18 cellular contexts compared by ENCODE assay signal in genomic region chr5:93576994-93577575, GRCh38. TPM values are rescaled to one million over a fixed set of nuclear protein-coding genes. Genes with fewer than 3 reads are reported as not detected.
DNase-seq lines count a peak whose midpoint lies in the region; ATAC-seq and TF ChIP-seq lines count a peak whose summit lies in the region.
"Had no signal": no experiment of that assay in that cellular context is flagged by ENCODE, and none has a peak within 500 bp of the region (broad histone marks: within the 10 kb centered on the region; RNA-seq: fewer than 3 reads in every experiment).

No MANE protein-coding gene starts in this region.

- H3K18ac ChIP-seq in IMR-90 (ENCODE audit: low read depth, low read length), result peak overlapping the region; percentile 58

- H2BK5ac ChIP-seq in IMR-90 (ENCODE audit: low read depth, low read length, poor library complexity, severe bottlenecking), result peak overlapping the region; percentile 98

- H3K4me2 ChIP-seq in IMR-90 (ENCODE audit: low read depth, low read length), result peak overlapping the region; percentile 89

- TF ChIP-seq CTCF in IMR-90 (conservative IDR thresholded peaks at IDR 0.05; ENCODE audit: low read depth, low read length) (no peak), adrenal gland (IDR thresholded peaks at IDR 0.05) (no peak), thyroid gland (IDR thresholded peaks at IDR 0.05) (no peak), GM10266 (IDR thresholded peaks at IDR 0.05; ENCODE audit: control insufficient read depth, insufficient read depth, low read depth, missing control alignments) (no peak)

- peak overlapping the region; percentile 58 for H2AFZ ChIP-seq in IMR-90 (replicated peaks; ENCODE audit: low read length, poor library complexity)

- H3K4me1 ChIP-seq in IMR-90 (ENCODE audit: control insufficient read depth, insufficient read depth, low read length) (peaks cover 16% of the 10 kb centered on the region), adrenal gland (replicated peaks in 1 of 2) (peaks cover 0 to 33% of the 10 kb centered on the region in 2 donors), iPS-15b (ENCODE audit: control insufficient read depth, insufficient read depth, low read length) (peaks cover 10% of the 10 kb centered on the region), thyroid gland (peaks cover 20 to 22% of the 10 kb centered on the region in 2 donors)

- no TSS peak for BruUV-seq in IMR-90 (replicated peaks; lab: Mats Ljungman, UMichigan)

- CTCF ChIA-PET in IMR-90 (lab: Yijun Ruan, JAX), result no interaction called here

- no peak for ATAC-seq in IMR-90 (ENCODE audit: low read depth)
- no peak for ATAC-seq in HG03175 (IDR thresholded peaks at IDR 0.05; ENCODE audit: unreplicated experiment)
- ATAC-seq: activated CD4-positive, CD25-positive, alpha-beta regulatory T cell treated with anti-CD3 and anti-CD28 coated beads, Interleukin-2, amount 50 U/mL, for 24 hours; heart left ventricle; right cardiac atrium; Right ventricle myocardium inferior; T-helper 17 cell had no signal

- H4K20me1 ChIP-seq in IMR-90 (ENCODE audit: insufficient read depth, low read length), result no peaks in the 10 kb centered on the region

- no peak for TF ChIP-seq RAD21 in IMR-90 (IDR thresholded peaks at IDR 0.05; ENCODE audit: low read length)

- peak overlapping the region; percentile 95 to 100; a peak in 3 of 4 replicates for H4K8ac ChIP-seq in IMR-90 (ENCODE audit: low read depth in 2 of 2, low read length in 2 of 2)

- dilution Hi-C loops in IMR-90 (cut with HindIII; ENCODE audit: low sequenced_read_pairs, unreplicated experiment), result no loop called here

- H3K4ac ChIP-seq in IMR-90 (ENCODE audit: low read depth, low read length), result peak overlapping the region; percentile 98

- H3K9me1 ChIP-seq in IMR-90 (ENCODE audit: insufficient read depth, low read length), result no peaks in the 10 kb centered on the region

- in situ Hi-C loops in IMR-90 (cut with MboI; ENCODE audit: low sequenced_read_pairs), result loop anchor here (10.0 to 25.0 kb wide), 5 partner anchors 492 to 1265 kb away; no protein-coding TSS in a partner anchor

- H3K27me3 ChIP-seq in IMR-90 (ENCODE audit: control insufficient read depth, insufficient read depth, low read length), result no peaks in the 10 kb centered on the region
- H3K27me3 ChIP-seq in adrenal gland, result no peaks in the 10 kb centered on the region
- peaks cover 94% of the 10 kb centered on the region for H3K27me3 ChIP-seq in iPS-15b (ENCODE audit: control insufficient read depth, insufficient read depth, low read length)
- no peaks in the 10 kb centered on the region for H3K27me3 ChIP-seq in thyroid gland

- H4K91ac ChIP-seq in IMR-90 (ENCODE audit: insufficient read depth, low read depth, low read length), result peak overlapping the region; percentile 72

- H2BK15ac ChIP-seq in IMR-90 (ENCODE audit: low read depth, low read length), result peak overlapping the region; percentile 97; the same call in 2 of the 3 replicates

- 20% methylated on average over 1 of the region's 7 CpGs; no CpG with 5 or more reads in 1 of the 2 experiments for WGBS in IMR-90 (ENCODE audit: extremely low coverage in 2 of 2, insufficient read length in 1 of 2), 2 experiments
- WGBS in adrenal gland, 4 donors, result 38 to 42% (median 40%) methylated on average over 7 of the region's 7 CpGs
- WGBS in thyroid gland, 2 donors, result 53 to 73% methylated on average over 7 of the region's 7 CpGs

- DNase-seq in IMR-90 (no peak), adrenal gland (no peak), thyroid gland (no peak), DMS53 treated with DMSO at 0.1 percent for 48 hours (lab: John Stamatoyannopoulos, UW; ENCODE audit: unreplicated experiment) (no peak), GM10266 (ENCODE audit: extremely low spot score) (no peak), NCI-H2107 treated with DMSO at 0.1 percent for 48 hours (lab: John Stamatoyannopoulos, UW; ENCODE audit: unreplicated experiment) (no peak)
- DNase-seq: activated CD8-positive, alpha-beta memory T cell treated with anti-CD3 and anti-CD28 coated beads for 24 hours; heart left ventricle; NCI-H1436 treated with DMSO at 0.1 percent for 48 hours; right cardiac atrium; T-helper 17 cell had no signal

- H3K56ac ChIP-seq in IMR-90 (ENCODE audit: extremely low read depth, insufficient read depth, low read length), result peak overlapping the region; percentile 68; the same call in 1 of the 2 replicates

- peak overlapping the region; percentile 86 for H2BK20ac ChIP-seq in IMR-90 (ENCODE audit: low read depth, low read length)

- peaks cover 21 to 59% of the 10 kb centered on the region in 2 experiments for H3K79me1 ChIP-seq in IMR-90 (ENCODE audit: low read depth in 1 of 2, low read length in 2 of 2)

- H3K9me3 ChIP-seq in IMR-90 (ENCODE audit: control insufficient read depth, insufficient read depth, low read length) (no peaks in the 10 kb centered on the region), adrenal gland (replicated peaks in 1 of 3) (no peaks in the 10 kb centered on the region), iPS-15b (ENCODE audit: control insufficient read depth, insufficient read depth, low read length) (no peaks in the 10 kb centered on the region), thyroid gland (no peaks in the 10 kb centered on the region)
- H3K9me3 ChIP-seq: heart left ventricle had no signal

- H2AK5ac ChIP-seq in IMR-90 (ENCODE audit: low read depth, low read length), result peak overlapping the region; percentile 48

- H3K4me3 ChIP-seq in IMR-90 (ENCODE audit: insufficient read depth, low read depth, low read length), result no peak overlapping the region
- H3K4me3 ChIP-seq in adrenal gland, result peak overlapping the region in 1 of 4 donors; percentile 93
- H3K4me3 ChIP-seq in iPS-15b (ENCODE audit: low read depth, low read length), result peak overlapping the region; percentile 3
- no peak overlapping the region for H3K4me3 ChIP-seq in thyroid gland (replicated peaks in 1 of 3)
- H3K4me3 ChIP-seq: heart left ventricle had no signal

- POLR2A ChIA-PET in IMR-90 (lab: Charles Lee; ENCODE audit: unreplicated experiment), result no interaction called here

- intact Hi-C loops in IMR-90 (cut with micrococcal nuclease) (loop anchor here (5.0 kb wide), 1 partner anchor 740 kb away; no protein-coding TSS in a partner anchor), adrenal gland (cut with DNase I) (loop anchor here (5.0 to 10.0 kb wide), 2 partner anchors 65 to 172 kb away; no protein-coding TSS in a partner anchor), thyroid gland (cut with DNase I) (loop anchor here (10.0 kb wide), 1 partner anchor 492 kb away; no protein-coding TSS in a partner anchor)

- H3K14ac ChIP-seq in IMR-90 (replicated peaks; ENCODE audit: low read depth, low read length), result peak overlapping the region; percentile 90

- H2BK120ac ChIP-seq in IMR-90 (ENCODE audit: low read depth, low read length), result peak overlapping the region; percentile 98

- H3K27ac ChIP-seq in IMR-90 (ENCODE audit: insufficient read depth, low read length) (peak overlapping the region; percentile 67; the same call in 1 of the 2 replicates), adrenal gland (peak overlapping the region in 4 of 5 donors; percentile 6 to 97 (median 88)), thyroid gland (peak overlapping the region in 2 of 3 donors; percentile 57 to 71)
- H3K27ac ChIP-seq: heart left ventricle, HL-60 had no signal

- H3K9ac ChIP-seq in IMR-90 (ENCODE audit: low read depth, low read length) (peak overlapping the region; percentile 53), iPS-15b (ENCODE audit: low read depth, low read length) (no peak overlapping the region)

- H3K23ac ChIP-seq in IMR-90 (ENCODE audit: low read depth, low read length), result peak overlapping the region; percentile 98

- no peak overlapping the region for H2AK9ac ChIP-seq in IMR-90 (replicated peaks; ENCODE audit: low read depth, low read length, poor library complexity)

- H3K36me3 ChIP-seq in IMR-90 (ENCODE audit: control insufficient read depth, insufficient read depth, low read length), result peaks cover 8% of the 10 kb centered on the region
- no peaks in the 10 kb centered on the region for H3K36me3 ChIP-seq in adrenal gland (replicated peaks in 1 of 2)
- H3K36me3 ChIP-seq in iPS-15b (ENCODE audit: control insufficient read depth, insufficient read depth, low read length), result no peaks in the 10 kb centered on the region
- no peaks in the 10 kb centered on the region for H3K36me3 ChIP-seq in thyroid gland
- H3K36me3 ChIP-seq: heart left ventricle had no signal

- peak overlapping the region; percentile 72 for H4K5ac ChIP-seq in IMR-90 (ENCODE audit: low read depth, low read length)

- TF ChIP-seq POLR2A in IMR-90 (IDR thresholded peaks at IDR 0.05; ENCODE audit: low read depth, low read length) (no peak), adrenal gland (IDR thresholded peaks at IDR 0.05) (no peak), thyroid gland (IDR thresholded peaks at IDR 0.05) (no peak)

TF ChIP-seq in IMR-90, 13 proteins besides CTCF, POLR2A, EP300 and RAD21 (continues in another document):
- TF ChIP-seq SMC3 (IDR thresholded peaks at IDR 0.05; ENCODE audit: low read depth, low read length) (no peak), USF2 (IDR thresholded peaks at IDR 0.05; ENCODE audit: low read depth, low read length) (no peak)

RNA-seq across cellular contexts. Expression of gene NR2F1-AS1, which starts 3.9 kb away (rescaled TPM):
- total RNA-seq in IMR-90 (2012; rRNA removed) (12.5 and 17.8 TPM in 2 replicates), adrenal gland (10 to 100 TPM; 13.2 to 42.0 (median 25.7) TPM), thyroid gland (10 to 100 TPM in 2 of 4 donors, 1 to 10 TPM in 2; 4.1 to 13.8 (median 10.1) TPM)
- polyA plus RNA-seq in IMR-90 (2012; rRNA removed) (12.1 and 12.8 TPM in 2 replicates), adrenal gland (100 to 1,000 TPM in 1 of 3 donors, 10 to 100 TPM in 2; 20.8 to 107 (median 62.1) TPM)
- polyA plus RNA-seq in IMR-90 (2012; cell fraction: cytosol; rRNA removed), result 3.6 and 4.5 TPM in 2 replicates
- 7.6 and 30.6 TPM in 2 replicates for polyA plus RNA-seq in IMR-90 (2012; cell fraction: nucleus; rRNA removed; ENCODE audit: low replicate concordance)
- total RNA-seq: activated T-helper 1 cell treated with anti-CD3 and anti-CD28 coated beads, Interleukin-12 subunit alpha, Interleukin-12 subunit beta, Interleukin-2, Interleukin-4 antibody, amounts not matched to agents 30 ng/mL and 10 ng/mL and 1 ng/mL, durations not matched to agents 14 hours and 24 hours and 36 hours; T-helper 17 cell had no signal

RNA-seq across cellular contexts. Expression of gene NR2F1, which starts 5.9 kb away (rescaled TPM):
- total RNA-seq in IMR-90 (2012; rRNA removed) (18.1 and 19.0 TPM in 2 replicates), adrenal gland (100 to 1,000 TPM in 3 of 8 donors, 10 to 100 TPM in 5; 50.1 to 195 (median 89.3) TPM), thyroid gland (10 to 100 TPM; 25.8 to 43.3 (median 37.5) TPM)
- polyA plus RNA-seq in IMR-90 (2012; rRNA removed) (160 and 175 TPM in 2 replicates), adrenal gland (10 to 100 TPM; 22.4 to 64.4 (median 42.2) TPM)
- 80.6 and 211 TPM in 2 replicates for polyA plus RNA-seq in IMR-90 (2012; cell fraction: cytosol; rRNA removed)
- 153 and 546 TPM in 2 replicates for polyA plus RNA-seq in IMR-90 (2012; cell fraction: nucleus; rRNA removed; ENCODE audit: low replicate concordance)
- total RNA-seq: activated T-helper 1 cell treated with anti-CD3 and anti-CD28 coated beads, Interleukin-12 subunit alpha, Interleukin-12 subunit beta, Interleukin-2, Interleukin-4 antibody, amounts not matched to agents 30 ng/mL and 10 ng/mL and 1 ng/mL, durations not matched to agents 14 hours and 24 hours and 36 hours; T-helper 17 cell had no signal
- polyA plus RNA-seq: keratinocyte had no signal
